9 cellular contexts compared by ENCODE assay signal in genomic region chr7:17134786-17135185, GRCh38.
DNase-seq lines count a peak whose midpoint lies in the region; ATAC-seq and TF ChIP-seq lines count a peak whose summit lies in the region.
"Had no signal": no experiment of that assay in that cellular context is flagged by ENCODE, and none has a peak within 500 bp of the region (broad histone marks: within the 10 kb centered on the region; RNA-seq: fewer than 3 reads in every experiment).

No MANE protein-coding gene starts in this region.

- no peak overlapping the region for H3K4me3 Mint-ChIP-seq in stimulated activated memory B cell treated with anti-CD40 and anti-IgM and Interleukin-4, amounts not matched to agents 10 μg/mL and 1 μg/mL and 100 μg/mL, for 72 hours
- no peak overlapping the region for H3K4me3 Mint-ChIP-seq in endodermal cell

- peaks cover 30% of the 10 kb centered on the region for H3K4me1 Mint-ChIP-seq in stimulated activated memory B cell treated with anti-CD40 and anti-IgM and Interleukin-4, amounts not matched to agents 10 μg/mL and 1 μg/mL and 100 μg/mL, for 72 hours
- H3K4me1 Mint-ChIP-seq in endodermal cell = peaks cover 20% of the 10 kb centered on the region

- H3K4me1 ChIP-seq in uterus = no peaks in the 10 kb centered on the region
- H3K4me1 ChIP-seq in endodermal cell (ENCODE audit: control insufficient read depth, insufficient read depth, low read length) = no peaks in the 10 kb centered on the region

- H3K9me3 Mint-ChIP-seq in stimulated activated memory B cell treated with anti-CD40 and anti-IgM and Interleukin-4, amounts not matched to agents 10 μg/mL and 1 μg/mL and 100 μg/mL, for 72 hours = no peaks in the 10 kb centered on the region
- H3K9me3 Mint-ChIP-seq in endodermal cell = no peaks in the 10 kb centered on the region

- DNase-seq in stimulated activated CD4-positive, alpha-beta T cell treated with anti-CD3 and anti-CD28 coated beads, Interleukin-15, amount 100 ng/mL, for 24 hours = peak; percentile 39
- DNase-seq in stimulated activated CD4-positive, alpha-beta T cell treated with anti-CD3 and anti-CD28 coated beads, Interleukin-2, amount 100 ng/mL, for 48 hours = no peak
- DNase-seq in uterus = no peak
- no peak for DNase-seq in stimulated activated CD8-positive, alpha-beta memory T cell treated with anti-CD3 and anti-CD28 coated beads, Interleukin-4, amount 100 ng/mL, for 48 hours
- DNase-seq in endodermal cell = no peak
- DNase-seq: C1 segment of cervical spinal cord had no signal

- intact Hi-C loops in uterus (cut with DNase I; ENCODE audit: low total_unique reads) = no loop called here

- ATAC-seq in GM21717 (IDR thresholded peaks at IDR 0.05; ENCODE audit: unreplicated experiment) (peak; percentile 92), HG03196 (IDR thresholded peaks at IDR 0.05; ENCODE audit: unreplicated experiment) (peak; percentile 84)
- peak; percentile 94 for ATAC-seq in stimulated activated memory B cell treated with anti-CD40 and anti-IgM and Interleukin-4, amounts not matched to agents 10 μg/mL and 1 μg/mL and 100 μg/mL, for 72 hours

- 100% methylated on average over 1 of the region's 1 CpG; no CpG with 5 or more reads in 1 of the 2 experiments for WGBS in endodermal cell (ENCODE audit: insufficient coverage in 1 of 2, insufficient read length in 1 of 2), 2 experiments

- no peaks in the 10 kb centered on the region for H3K27me3 Mint-ChIP-seq in stimulated activated memory B cell treated with anti-CD40 and anti-IgM and Interleukin-4, amounts not matched to agents 10 μg/mL and 1 μg/mL and 100 μg/mL, for 72 hours
- peaks cover 66% of the 10 kb centered on the region for H3K27me3 Mint-ChIP-seq in endodermal cell (ENCODE audit: insufficient read depth)

- H3K4me3 ChIP-seq in uterus (no peak overlapping the region), endodermal cell (ENCODE audit: low read length) (no peak overlapping the region)

- H3K36me3 ChIP-seq in uterus (no peaks in the 10 kb centered on the region), endodermal cell (ENCODE audit: control insufficient read depth, insufficient read depth, low read length) (no peaks in the 10 kb centered on the region)

- TF ChIP-seq POLR2A in uterus (IDR thresholded peaks at IDR 0.05) = no peak

- H3K9me3 ChIP-seq in uterus (no peaks in the 10 kb centered on the region), endodermal cell (ENCODE audit: control insufficient read depth, low read length) (peaks cover 4% of the 10 kb centered on the region)

- TF ChIP-seq CTCF in uterus (IDR thresholded peaks at IDR 0.05) (no peak), endodermal cell (conservative IDR thresholded peaks at IDR 0.05) (no peak)

- no peaks in the 10 kb centered on the region for H3K36me3 Mint-ChIP-seq in stimulated activated memory B cell treated with anti-CD40 and anti-IgM and Interleukin-4, amounts not matched to agents 10 μg/mL and 1 μg/mL and 100 μg/mL, for 72 hours
- no peaks in the 10 kb centered on the region for H3K36me3 Mint-ChIP-seq in endodermal cell (ENCODE audit: low read depth)

- no peaks in the 10 kb centered on the region for H3K27me3 ChIP-seq in uterus
- H3K27me3 ChIP-seq in endodermal cell (ENCODE audit: control insufficient read depth, insufficient read depth, low read length, poor library complexity, severe bottlenecking) = peaks cover 64% of the 10 kb centered on the region

- H3K27ac ChIP-seq in uterus = no peak overlapping the region
- no peak overlapping the region for H3K27ac ChIP-seq in endodermal cell (ENCODE audit: low read depth, low read length)

- no peak overlapping the region for H3K9ac ChIP-seq in endodermal cell (ENCODE audit: extremely low read depth, low read length, poor library complexity, severe bottlenecking)

- no peak overlapping the region for H3K27ac Mint-ChIP-seq in stimulated activated memory B cell treated with anti-CD40 and anti-IgM and Interleukin-4, amounts not matched to agents 10 μg/mL and 1 μg/mL and 100 μg/mL, for 72 hours
- no peak overlapping the region for H3K27ac Mint-ChIP-seq in endodermal cell
